Comparison of ENCODE assay signal across 1 cellular context in the genomic region with DNA sequence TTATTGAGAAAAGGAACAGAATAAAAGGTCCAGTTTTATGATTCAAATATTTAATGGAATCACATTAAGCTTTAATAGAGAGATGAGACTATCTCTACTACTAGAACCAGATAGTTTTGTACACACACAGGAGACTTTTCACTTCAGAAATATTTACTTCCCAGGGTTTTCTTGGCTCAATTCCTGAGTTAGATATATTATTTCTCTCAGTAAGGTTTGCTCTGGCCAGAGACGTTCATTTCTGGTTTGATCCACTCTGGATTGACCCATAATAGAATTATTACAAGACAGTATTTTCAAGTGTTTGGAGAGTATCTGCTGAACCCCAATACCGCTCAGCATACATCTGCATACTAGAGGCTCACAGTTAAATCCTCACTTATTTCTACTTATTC.
TF ChIP-seq lines count a peak whose summit lies in the region.

No MANE protein-coding gene starts in this region.

TF ChIP-seq in endothelial cell of umbilical vein, 7 proteins besides CTCF, POLR2A, EP300 and RAD21 (continued from another document):
- TF ChIP-seq, protein P1, sequence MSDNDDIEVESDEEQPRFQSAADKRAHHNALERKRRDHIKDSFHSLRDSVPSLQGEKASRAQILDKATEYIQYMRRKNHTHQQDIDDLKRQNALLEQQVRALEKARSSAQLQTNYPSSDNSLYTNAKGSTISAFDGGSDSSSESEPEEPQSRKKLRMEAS (IDR thresholded peaks at IDR 0.05; ENCODE audit: insufficient read depth, insufficient read length), result no peak
- TF ChIP-seq POLR2AphosphoS5 (IDR thresholded peaks at IDR 0.05; ENCODE audit: insufficient read depth, low read depth, low read length), result no peak
